Comparison of ENCODE assay signal across 27 cellular contexts in genomic region chr2:229130522-229130921, GRCh38.
DNase-seq lines count a peak whose midpoint lies in the region; ATAC-seq, FAIRE-seq and TF ChIP-seq lines count a peak whose summit lies in the region.
"Had no signal": no experiment of that assay in that cellular context is flagged by ENCODE, and none has a peak within 500 bp of the region (broad histone marks: within the 10 kb centered on the region; RNA-seq: fewer than 3 reads in every experiment).

No MANE protein-coding gene starts in this region.

- no peaks in the 10 kb centered on the region for H3K9me3 ChIP-seq in SK-N-SH
- no peaks in the 10 kb centered on the region for H3K9me3 ChIP-seq in mesenchymal stem cell (ENCODE audit: control insufficient read depth, low read length)
- H3K9me3 ChIP-seq in OCI-LY7 (ENCODE audit: low read length) = no peaks in the 10 kb centered on the region
- H3K9me3 ChIP-seq: Peyer's patch, tibial nerve had no signal

- CTCF ChIA-PET in SK-N-SH (lab: Yijun Ruan, JAX) = interaction anchor here (1.1 to 7.4 kb wide), 9 partner anchors 144 to 584 kb away, joined by 3 to 88 read pairs (median 4); partner anchors contain the start of genes DNER and PID1
- CTCF ChIA-PET in OCI-LY7 (lab: Charles Lee; ENCODE audit: unreplicated experiment) = no interaction called here

- H3K36me3 ChIP-seq in SK-N-SH (replicated peaks in 1 of 2; ENCODE audit: control insufficient read depth in 1 of 2, insufficient read depth in 2 of 2, low read length in 1 of 2) (no peaks in the 10 kb centered on the region), mesenchymal stem cell (ENCODE audit: control insufficient read depth in 1 of 2, insufficient read depth in 2 of 2, low read depth in 1 of 2, low read length in 2 of 2) (no peaks in the 10 kb centered on the region), OCI-LY7 (ENCODE audit: insufficient read depth, low read length) (no peaks in the 10 kb centered on the region)
- H3K36me3 ChIP-seq: Peyer's patch, tibial nerve had no signal

- TF ChIP-seq EP300 in SK-N-SH (IDR thresholded peaks at IDR 0.05; ENCODE audit: borderline replicate concordance in 1 of 2, low read depth in 1 of 2, low read length in 1 of 2) = no peak; a peak in 1 of 4 replicates

- H3K14ac ChIP-seq in mesenchymal stem cell (ENCODE audit: low read length in 2 of 2) = no peak overlapping the region

- no peak overlapping the region for H3K23ac ChIP-seq in mesenchymal stem cell (ENCODE audit: low read length in 2 of 2)

- TF ChIP-seq POLR2A in GM12892 (IDR thresholded peaks at IDR 0.05; ENCODE audit: low read depth, low read length) = no peak

- no peak overlapping the region for H4K8ac ChIP-seq in mesenchymal stem cell (ENCODE audit: low read length)

- H3K27me3 ChIP-seq in SK-N-SH (ENCODE audit: insufficient read depth) (no peaks in the 10 kb centered on the region), mesenchymal stem cell (ENCODE audit: control insufficient read depth in 1 of 2, insufficient read depth in 1 of 2, low read length in 2 of 2) (no peaks in the 10 kb centered on the region)
- H3K27me3 ChIP-seq: Peyer's patch, tibial nerve had no signal

- no peak for FAIRE-seq in GM12892 (lab: Jason Lieb, UNC)

- no peaks in the 10 kb centered on the region for H3K9me2 ChIP-seq in SK-N-SH
- H3K9me2 ChIP-seq in OCI-LY7 (ENCODE audit: insufficient read depth, low read length) = no peaks in the 10 kb centered on the region

- no peak overlapping the region for H2BK15ac ChIP-seq in mesenchymal stem cell (ENCODE audit: low read depth, poor library complexity, severe bottlenecking)

- no peak overlapping the region for H2AK5ac ChIP-seq in mesenchymal stem cell (ENCODE audit: low read length, severe bottlenecking)

- H2AFZ ChIP-seq in SK-N-SH (ENCODE audit: low read depth) = no peak overlapping the region
- no peak overlapping the region for H2AFZ ChIP-seq in mesenchymal stem cell (ENCODE audit: low read depth, low read length)
- no peak overlapping the region for H2AFZ ChIP-seq in OCI-LY7 (ENCODE audit: low read length)

- no peaks in the 10 kb centered on the region for H3F3A ChIP-seq in SK-N-SH (replicated peaks; ENCODE audit: insufficient read depth)

- intact Hi-C loops in OCI-LY7 (cut with micrococcal nuclease; ENCODE audit: unreplicated experiment) = no loop called here

- H3K4ac ChIP-seq in mesenchymal stem cell (ENCODE audit: low read depth in 1 of 2, low read length in 2 of 2) = no peak overlapping the region

- no peak overlapping the region for H2BK12ac ChIP-seq in mesenchymal stem cell (ENCODE audit: low read length in 2 of 2)

- TF ChIP-seq RAD21 in SK-N-SH (IDR thresholded peaks at IDR 0.05; ENCODE audit: low read length) = no peak

- no peak overlapping the region for H3K9ac ChIP-seq in SK-N-SH
- H3K9ac ChIP-seq in mesenchymal stem cell (ENCODE audit: low read length) = no peak overlapping the region

- no TSS peak for BruUV-seq in OCI-LY7 (replicated peaks; lab: Mats Ljungman, UMichigan)

- H3K79me1 ChIP-seq in mesenchymal stem cell (replicated peaks; ENCODE audit: low read length, poor library complexity, severe bottlenecking) = no peaks in the 10 kb centered on the region

- no peak overlapping the region for H2BK120ac ChIP-seq in mesenchymal stem cell (ENCODE audit: low read depth, low read length)

- no peak overlapping the region for H2BK5ac ChIP-seq in mesenchymal stem cell (ENCODE audit: low read depth, low read length, poor library complexity, severe bottlenecking)

- WGBS in SK-N-SH (ENCODE audit: low lambda C conversion rate) = 18% methylated on average over 6 of the region's 6 CpGs
- WGBS in mesenchymal stem cell = 31% methylated on average over 6 of the region's 6 CpGs

- no peak overlapping the region for H3K18ac ChIP-seq in mesenchymal stem cell (ENCODE audit: low read depth in 1 of 2, low read length in 2 of 2)

- H3K4me1 ChIP-seq in SK-N-SH (ENCODE audit: control insufficient read depth in 1 of 2, insufficient read depth in 2 of 2, low read depth in 1 of 2, low read length in 1 of 2) (peaks cover 0 to 17% of the 10 kb centered on the region in 2 experiments; a peak in 2 of 4 replicates), mesenchymal stem cell (ENCODE audit: control insufficient read depth, insufficient read depth, low read depth, low read length) (no peaks in the 10 kb centered on the region), OCI-LY7 (ENCODE audit: insufficient read depth, low read length, poor library complexity, severe bottlenecking) (no peaks in the 10 kb centered on the region)
- H3K4me1 ChIP-seq: tibial nerve had no signal

- TF ChIP-seq CTCF in SK-N-SH (IDR thresholded peaks at IDR 0.05) (no peak), fibroblast of villous mesenchyme (IDR thresholded peaks at IDR 0.05; ENCODE audit: insufficient read depth, low read depth, low read length) (no peak), OCI-LY7 (conservative IDR thresholded peaks at IDR 0.05; ENCODE audit: low read length) (no peak)

- H4K91ac ChIP-seq in mesenchymal stem cell (ENCODE audit: low read length) = no peak overlapping the region

- H3K79me2 ChIP-seq in SK-N-SH (ENCODE audit: insufficient read depth) = no peaks in the 10 kb centered on the region
- no peaks in the 10 kb centered on the region for H3K79me2 ChIP-seq in OCI-LY7 (ENCODE audit: insufficient read depth, low read depth, low read length)

- H3K4me3 ChIP-seq in SK-N-SH (ENCODE audit: low read depth in 2 of 2, low read length in 1 of 2) (no peak overlapping the region), fibroblast of villous mesenchyme (ENCODE audit: low read depth, low read length) (no peak overlapping the region), mesenchymal stem cell (ENCODE audit: insufficient read depth in 1 of 2, low read depth in 1 of 2, low read length in 2 of 2) (no peak overlapping the region), OCI-LY7 (ENCODE audit: low read depth, low read length, poor library complexity, severe bottlenecking) (no peak overlapping the region)
- H3K4me3 ChIP-seq: Peyer's patch, tibial nerve had no signal

- H3K27ac ChIP-seq in SK-N-SH (ENCODE audit: low read depth in 2 of 2, low read length in 1 of 2) (peak overlapping the region in 1 of 2 experiments; percentile 5; a peak in 2 of 4 replicates), mesenchymal stem cell (ENCODE audit: low read length, poor library complexity, severe bottlenecking) (no peak overlapping the region), OCI-LY7 (ENCODE audit: low read depth, low read length, poor library complexity, severe bottlenecking) (no peak overlapping the region)
- H3K27ac ChIP-seq: tibial nerve, VCaP had no signal

- no peaks in the 10 kb centered on the region for H4K20me1 ChIP-seq in SK-N-SH (ENCODE audit: insufficient read depth)
- no peaks in the 10 kb centered on the region for H4K20me1 ChIP-seq in OCI-LY7 (ENCODE audit: insufficient read depth, low read length)

- no peak for ATAC-seq in GM21528 (IDR thresholded peaks at IDR 0.05; ENCODE audit: low FRiP score, unreplicated experiment)

- H3K4me2 ChIP-seq in SK-N-SH (no peak overlapping the region), mesenchymal stem cell (ENCODE audit: low read length, poor library complexity, severe bottlenecking) (no peak overlapping the region), OCI-LY7 (ENCODE audit: low read length) (no peak overlapping the region)

- POLR2A ChIA-PET in SK-N-SH (lab: Yijun Ruan, JAX) (no interaction called here), OCI-LY7 (lab: Charles Lee) (no interaction called here)

- DNase-seq in Daoy (ENCODE audit: low read depth) (peak; percentile 26), SK-N-SH (peak; percentile 30), fibroblast of villous mesenchyme (ENCODE audit: low read depth) (peak; percentile 68), mesenchymal stem cell (peak; percentile 61), OCI-LY7 (ENCODE audit: low spot score) (no peak), GM12892 (ENCODE audit: insufficient read length) (no peak), NCI-H2029 (lab: John Stamatoyannopoulos, UW) (no peak)
- DNase-seq: ACHN; activated CD4-positive, alpha-beta T cell treated with anti-CD3 and anti-CD28 coated beads for 48 hours; activated gamma-delta T cell; activated naive CD8-positive, alpha-beta T cell treated with anti-CD3 and anti-CD28 coated beads, Interleukin-2, amount 10 ng/mL, durations not matched to agents 7 days and 5 days; activated T-cell treated with anti-CD3 and anti-CD28 coated beads, Interleukin-2, amount 50 U/mL, for 24 hours; effector memory CD4-positive, alpha-beta T cell; erythroblast; foreskin melanocyte; IMR-90; NCI-H1048; NCI-H1694 treated with DMSO at 0.1 percent for 48 hours; NCI-H2227 treated with DMSO at 0.1 percent for 48 hours; NCI-H526 treated with DMSO at 0.1 percent for 48 hours; nephron progenitor cell; retina; stimulated activated CD4-positive, alpha-beta T cell treated with anti-CD3 and anti-CD28 coated beads, Interleukin-2, amount 100 ng/mL, for 24 hours had no signal

TF ChIP-seq in SK-N-SH, 30 proteins besides CTCF, POLR2A, EP300 and RAD21:
- TF ChIP-seq POLR2AphosphoS5 (IDR thresholded peaks at IDR 0.05; ENCODE audit: low read depth, low read length) = no peak
TF ChIP-seq in SK-N-SH: peak in this region for 0.

Comparison
In these comparisons a context has a peak if more than half of its experiments do, and no peak if none do; other contexts are left out.
1. DNase-seq: peak in Daoy (single experiment), SK-N-SH (single experiment), fibroblast of villous mesenchyme (single experiment) and mesenchymal stem cell (single experiment); none in OCI-LY7 (single experiment), GM12892 (single experiment) and NCI-H2029 (single experiment).